In the genomic region with DNA sequence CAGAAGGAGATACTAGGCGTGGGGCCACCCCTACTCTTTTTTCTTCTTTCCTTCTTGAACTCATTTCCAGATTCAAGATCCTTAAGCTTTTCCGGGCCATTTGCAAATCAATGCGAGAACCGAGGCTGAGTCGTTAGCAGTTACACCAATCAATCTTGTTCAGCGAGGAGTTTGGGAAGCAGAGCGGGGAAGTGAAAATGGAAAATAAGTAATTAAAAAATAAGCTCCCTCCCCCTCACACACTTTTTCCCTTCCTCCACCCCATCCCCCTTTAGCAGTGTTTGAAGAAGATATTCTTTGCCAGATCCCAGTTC, we compare ENCODE assay signal across 8 cellular contexts. TPM values are rescaled to one million over a fixed set of nuclear protein-coding genes. Genes with fewer than 3 reads are reported as not detected.
A peak's percentile ranks its signal among the peaks of the same experiment; 100 is the strongest.
DNase-seq lines count a peak whose midpoint lies in the region; ATAC-seq and TF ChIP-seq lines count a peak whose summit lies in the region.

No MANE protein-coding gene starts in this region.

- H3K27me3 ChIP-seq in AG04450 (ENCODE audit: control insufficient read depth, insufficient read depth, low read length) (no peaks in the 10 kb centered on the region), mucosa of rectum (ENCODE audit: control insufficient read depth in 2 of 2, insufficient read depth in 2 of 2, low read length in 2 of 2) (peaks cover 17 to 19% of the 10 kb centered on the region in 2 donors)

- peak overlapping the region; percentile 43 to 69 for H3K9ac ChIP-seq in mucosa of rectum (ENCODE audit: low read depth in 1 of 2, low read length in 2 of 2)

- peaks cover 4 to 9% of the 10 kb centered on the region in 2 donors for H3K4me1 ChIP-seq in mucosa of rectum (ENCODE audit: control insufficient read depth in 2 of 2, insufficient read depth in 2 of 2, low read length in 2 of 2)

- H3K4me3 ChIP-seq in AG04450 (ENCODE audit: low read depth, low read length), result peak overlapping the region; percentile 82
- peak overlapping the region; percentile 73 to 74 for H3K4me3 ChIP-seq in mucosa of rectum (ENCODE audit: low read length in 2 of 2)

- TF ChIP-seq CTCF in AG04450 (IDR thresholded peaks at IDR 0.05; ENCODE audit: low read depth, low read length) (no peak), GM10248 (IDR thresholded peaks at IDR 0.05; ENCODE audit: control extremely low read depth, extremely low read depth, low read depth, missing control alignments) (no peak), omental fat pad (IDR thresholded peaks at IDR 0.05) (no peak)

- DNase-seq in AG04450 (ENCODE audit: low read depth, low spot score) (no peak), HT1080 (ENCODE audit: low read depth) (peak; percentile 52), caudate nucleus (lab: John Stamatoyannopoulos, UW) (peak in 7 of 61 donors; percentile 53 to 79 (median 68)), GM10248 (ENCODE audit: extremely low spot score) (no peak), omental fat pad (ENCODE audit: low spot score) (no peak)

- POLR2A ChIA-PET in AG04450 (lab: Yijun Ruan, JAX) (interaction anchor here (0.7 kb wide), 1 partner anchor 276 kb away, joined by 3 read pairs; no protein-coding TSS in a partner anchor), GM10248 (lab: Yijun Ruan, JAX) (no interaction called here)

- H3K36me3 ChIP-seq in mucosa of rectum (ENCODE audit: control insufficient read depth in 2 of 2, insufficient read depth in 2 of 2, low read length in 2 of 2), result no peaks in the 10 kb centered on the region

- H3K27ac ChIP-seq in AG04450 (ENCODE audit: low read depth, low read length) (peak overlapping the region; percentile 98), caudate nucleus (ENCODE audit: low read depth, low read length) (peak overlapping the region; percentile 99), mucosa of rectum (ENCODE audit: low read depth in 2 of 2, low read length in 2 of 2) (peak overlapping the region; percentile 82 to 84)

- H3K9me3 ChIP-seq in AG04450 (ENCODE audit: control insufficient read depth, insufficient read depth, low read length) (no peaks in the 10 kb centered on the region; the same call in 1 of the 2 replicates), mucosa of rectum (ENCODE audit: control insufficient read depth in 2 of 2, low read length in 2 of 2) (no peaks in the 10 kb centered on the region)

- ATAC-seq in omental fat pad (ENCODE audit: low FRiP score) (no peak), GM18511 (IDR thresholded peaks at IDR 0.05; ENCODE audit: unreplicated experiment) (no peak), HG02840 (IDR thresholded peaks at IDR 0.05; ENCODE audit: low FRiP score, unreplicated experiment) (no peak)

- CTCF ChIA-PET in AG04450 (lab: Charles Lee) (interaction anchor here (0.7 to 2.5 kb wide), 4 partner anchors 10 to 318 kb away, joined by 3 to 9 read pairs (median 4); no protein-coding TSS in a partner anchor), GM10248 (lab: Yijun Ruan, JAX) (no interaction called here)

RNA-seq across cellular contexts. Expression of gene NEGR1, which starts 1.7 kb away (rescaled TPM):
- polyA plus RNA-seq in AG04450 (2011; rRNA removed), result 9.8 and 11.3 TPM in 2 replicates
- polyA minus RNA-seq in AG04450 (2011; rRNA and poly(A)+ RNA removed), result 15.2 and 25.2 TPM in 2 replicates
- 1.6 and 2.0 TPM in 2 replicates for total RNA-seq in HT1080 (2014; rRNA removed; shearing (Covaris generic))
- 6.6 and 8.4 TPM in 2 replicates for polyA plus RNA-seq in HT1080 (2015; cell fraction: cytosol; rRNA removed)
- 6.7 and 7.7 TPM in 2 replicates for polyA plus RNA-seq in HT1080 (2015; cell fraction: nucleus; rRNA removed)
- total RNA-seq in omental fat pad, result 10 to 100 TPM; 14.5 to 50.8 (median 29.1) TPM
